In genomic region chr18:57441395-57441794, GRCh38 we compare ENCODE assay signal across 10 cellular contexts. TPM values are rescaled to one million over a fixed set of nuclear protein-coding genes. Genes with fewer than 3 reads are reported as not detected.
DNase-seq lines count a peak whose midpoint lies in the region; ATAC-seq lines count a peak whose summit lies in the region.
"Had no signal": no experiment of that assay in that cellular context is flagged by ENCODE, and none has a peak within 500 bp of the region (broad histone marks: within the 10 kb centered on the region; RNA-seq: fewer than 3 reads in every experiment).

No MANE protein-coding gene starts in this region.

- H2AFZ ChIP-seq in GM23248 (peak overlapping the region; percentile 66), mesenchymal stem cell (ENCODE audit: low read depth, low read length) (no peak overlapping the region)

- no peak overlapping the region for H4K8ac ChIP-seq in mesenchymal stem cell (ENCODE audit: low read length)

- H3K4me3 Mint-ChIP-seq in activated naive CD8-positive, alpha-beta T cell treated with anti-CD3 and anti-CD28 coated beads, Interleukin-2, amount 50 U/mL, for 24 hours = peak overlapping the region; percentile 66

- H3K36me3 Mint-ChIP-seq in activated naive CD8-positive, alpha-beta T cell treated with anti-CD3 and anti-CD28 coated beads, Interleukin-2, amount 50 U/mL, for 24 hours (ENCODE audit: low read depth) = peaks cover 2% of the 10 kb centered on the region

- no peaks in the 10 kb centered on the region for H3K9me3 Mint-ChIP-seq in activated naive CD8-positive, alpha-beta T cell treated with anti-CD3 and anti-CD28 coated beads, Interleukin-2, amount 50 U/mL, for 24 hours

- in situ Hi-C loops in GM23248 (cut with MboI) = loop anchor here (25.0 kb wide), 1 partner anchor 579 kb away; no protein-coding TSS in a partner anchor

- H2BK120ac ChIP-seq in mesenchymal stem cell (ENCODE audit: low read depth, low read length) = no peak overlapping the region

- H4K20me1 ChIP-seq in GM23248 (ENCODE audit: insufficient read depth) = no peaks in the 10 kb centered on the region

- no peaks in the 10 kb centered on the region for H3F3A ChIP-seq in GM23248 (ENCODE audit: insufficient read depth)

- H3K4me1 Mint-ChIP-seq in activated naive CD8-positive, alpha-beta T cell treated with anti-CD3 and anti-CD28 coated beads, Interleukin-2, amount 50 U/mL, for 24 hours = peaks cover 39% of the 10 kb centered on the region

- H2BK15ac ChIP-seq in mesenchymal stem cell (ENCODE audit: low read depth, poor library complexity, severe bottlenecking) = no peak overlapping the region

- peaks cover 88% of the 10 kb centered on the region for H3K27me3 ChIP-seq in GM23248 (replicated peaks; ENCODE audit: insufficient read depth)
- H3K27me3 ChIP-seq in mesenchymal stem cell (ENCODE audit: control insufficient read depth in 1 of 2, insufficient read depth in 1 of 2, low read length in 2 of 2) = peaks cover 96 to 97% of the 10 kb centered on the region in 2 experiments

- ATAC-seq in activated naive CD8-positive, alpha-beta T cell treated with anti-CD3 and anti-CD28 coated beads, Interleukin-2, amount 50 U/mL, for 24 hours = peak; percentile 67
- no peak for ATAC-seq in GM21515 (IDR thresholded peaks at IDR 0.05; ENCODE audit: unreplicated experiment)
- no peak for ATAC-seq in GM21723 (IDR thresholded peaks at IDR 0.05; ENCODE audit: unreplicated experiment)

- peak overlapping the region; percentile 56 for H3K27ac Mint-ChIP-seq in activated naive CD8-positive, alpha-beta T cell treated with anti-CD3 and anti-CD28 coated beads, Interleukin-2, amount 50 U/mL, for 24 hours

- no peak overlapping the region for H2BK12ac ChIP-seq in mesenchymal stem cell (ENCODE audit: low read length in 2 of 2)

- H3K4me1 ChIP-seq in GM23248 (ENCODE audit: insufficient read depth) (peaks cover 6% of the 10 kb centered on the region), mesenchymal stem cell (ENCODE audit: control insufficient read depth, insufficient read depth, low read depth, low read length) (peaks cover 43% of the 10 kb centered on the region)

- H3K4me2 ChIP-seq in GM23248 (ENCODE audit: unreplicated experiment) = peak overlapping the region; percentile 75
- H3K4me2 ChIP-seq in mesenchymal stem cell (ENCODE audit: low read length, poor library complexity, severe bottlenecking) = peak overlapping the region; percentile 57

- WGBS in GM23248 (ENCODE audit: low coverage in 1 of 2, low lambda C conversion rate in 2 of 2, missing lambda C conversion rate in 2 of 2), 2 experiments = 0 to 3% methylated on average over 12 to 32 of the region's 32 CpGs
- 5% methylated on average over 26 of the region's 32 CpGs for WGBS in mesenchymal stem cell

- H3K36me3 ChIP-seq in GM23248 (ENCODE audit: low read depth) (no peaks in the 10 kb centered on the region), mesenchymal stem cell (ENCODE audit: control insufficient read depth in 1 of 2, insufficient read depth in 2 of 2, low read depth in 1 of 2, low read length in 2 of 2) (peaks cover 0 to 5% of the 10 kb centered on the region in 2 experiments)
- H3K36me3 ChIP-seq: tibial artery had no signal

- H3K23ac ChIP-seq in mesenchymal stem cell (ENCODE audit: low read length in 2 of 2) = no peak overlapping the region

- no peak overlapping the region for H3K14ac ChIP-seq in mesenchymal stem cell (ENCODE audit: low read length in 2 of 2)

- no peaks in the 10 kb centered on the region for H3K9me2 ChIP-seq in GM23248 (ENCODE audit: insufficient read depth)

- H3K4ac ChIP-seq in mesenchymal stem cell (ENCODE audit: low read depth in 1 of 2, low read length in 2 of 2) = no peak overlapping the region

- H3K4me3 ChIP-seq in GM23248 (peak overlapping the region; percentile 59), mesenchymal stem cell (ENCODE audit: insufficient read depth in 1 of 2, low read depth in 1 of 2, low read length in 2 of 2) (peak overlapping the region; percentile 30 to 51)
- H3K4me3 ChIP-seq: tibial artery had no signal

- H3K27ac ChIP-seq in GM23248 (no peak overlapping the region), mesenchymal stem cell (ENCODE audit: low read length, poor library complexity, severe bottlenecking) (no peak overlapping the region)
- H3K27ac ChIP-seq: tibial artery had no signal

- no peak overlapping the region for H3K18ac ChIP-seq in mesenchymal stem cell (ENCODE audit: low read depth in 1 of 2, low read length in 2 of 2)

- peaks cover 90% of the 10 kb centered on the region for H3K27me3 Mint-ChIP-seq in activated naive CD8-positive, alpha-beta T cell treated with anti-CD3 and anti-CD28 coated beads, Interleukin-2, amount 50 U/mL, for 24 hours

- DNase-seq in COLO668 (lab: John Stamatoyannopoulos, UW; ENCODE audit: unreplicated experiment) (peak; percentile 93), GM23248 (peak; percentile 76), mesenchymal stem cell (no peak), NCI-H748 (lab: John Stamatoyannopoulos, UW; ENCODE audit: unreplicated experiment) (no peak), NCI-H2196 (lab: John Stamatoyannopoulos, UW; ENCODE audit: unreplicated experiment) (no peak)
- DNase-seq in activated naive CD8-positive, alpha-beta T cell treated with anti-CD3 and anti-CD28 coated beads, Interleukin-2, amount 50 U/mL, for 24 hours = no peak
- DNase-seq: NCI-H524, tibial artery had no signal

- no peak overlapping the region for H4K91ac ChIP-seq in mesenchymal stem cell (ENCODE audit: low read length)

- no peaks in the 10 kb centered on the region for H3K79me1 ChIP-seq in mesenchymal stem cell (replicated peaks; ENCODE audit: low read length, poor library complexity, severe bottlenecking)

- H3K9me3 ChIP-seq in GM23248 (ENCODE audit: low read depth) = no peaks in the 10 kb centered on the region
- H3K9me3 ChIP-seq in mesenchymal stem cell (ENCODE audit: control insufficient read depth, low read length) = no peaks in the 10 kb centered on the region
- H3K9me3 ChIP-seq: tibial artery had no signal

- no peak overlapping the region for H2AK5ac ChIP-seq in mesenchymal stem cell (ENCODE audit: low read length, severe bottlenecking)

- no peaks in the 10 kb centered on the region for H3K79me2 ChIP-seq in GM23248 (ENCODE audit: insufficient read depth)

- no peak overlapping the region for H2BK5ac ChIP-seq in mesenchymal stem cell (ENCODE audit: low read depth, low read length, poor library complexity, severe bottlenecking)

- no peak overlapping the region for H3K9ac ChIP-seq in GM23248
- no peak overlapping the region for H3K9ac ChIP-seq in mesenchymal stem cell (ENCODE audit: low read length)

RNA-seq across cellular contexts. Expression of gene ONECUT2, which starts 6.2 kb away (rescaled TPM):
- not detected in 2 replicates for total RNA-seq in GM23248 (2014; rRNA removed; shearing (Covaris generic))
- 0.01 TPM in 2 replicates for polyA plus RNA-seq in GM23248 (2016; fragmentation: Nextera tagmentation; extraction: Ambion mirVana)
- under 0.01 TPM for polyA plus RNA-seq in mesenchymal stem cell (2013, experiment 1 of 2)
- polyA plus RNA-seq in mesenchymal stem cell (2013, experiment 2 of 2) = under 0.01 TPM

Comparison
In these comparisons a context has a peak if more than half of its experiments do, and no peak if none do; other contexts are left out.
1. DNase-seq: peak in COLO668 (single experiment) and GM23248 (single experiment); none in activated naive CD8-positive, alpha-beta T cell treated with anti-CD3 and anti-CD28 coated beads, Interleukin-2, amount 50 U/mL, for 24 hours (single experiment), mesenchymal stem cell (single experiment), NCI-H748 (single experiment) and NCI-H2196 (single experiment).